In the genomic region with DNA sequence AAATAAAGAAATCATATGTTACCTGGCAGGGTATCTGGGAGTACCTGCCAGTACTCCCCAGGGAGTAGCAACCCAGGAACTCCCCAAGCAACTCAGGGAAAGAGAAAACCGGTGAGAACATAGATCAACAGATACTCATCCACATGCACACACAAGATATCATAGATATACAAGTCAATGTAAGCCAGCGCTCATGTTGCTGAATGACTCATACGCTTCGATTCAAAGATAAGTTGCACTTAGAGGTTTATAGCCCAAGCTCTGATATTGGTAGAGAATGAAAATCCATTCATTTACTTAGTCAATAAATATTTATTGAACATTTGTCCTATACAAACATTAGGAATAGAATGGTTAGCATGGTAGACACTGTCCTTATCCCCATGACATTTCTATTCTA, we compare ENCODE assay signal across 22 cellular contexts.
DNase-seq lines count a peak whose midpoint lies in the region; ATAC-seq and TF ChIP-seq lines count a peak whose summit lies in the region.
"Had no signal": no experiment of that assay in that cellular context is flagged by ENCODE, and none has a peak within 500 bp of the region (broad histone marks: within the 10 kb centered on the region; RNA-seq: fewer than 3 reads in every experiment).

No MANE protein-coding gene starts in this region.

- H3K4me1 ChIP-seq in PC-3 (ENCODE audit: insufficient read depth, low read length) (no peaks in the 10 kb centered on the region), GM23338 (ENCODE audit: insufficient read depth) (0 out of 2 replicates have a peak, but pooled peaks cover under 1% of the 10 kb centered on the region)
- H3K4me1 ChIP-seq: BE2C, BLaER1 had no signal

- no peak overlapping the region for H3K4me3 Mint-ChIP-seq in GM23338
- H3K4me3 Mint-ChIP-seq: CD14-positive monocyte; CD4-positive, alpha-beta memory T cell; CD4-positive, CD25-positive, alpha-beta regulatory T cell; CD8-positive, alpha-beta memory T cell had no signal

- peaks cover 4% of the 10 kb centered on the region; the same call in 2 of the 3 replicates for H3K36me3 Mint-ChIP-seq in GM23338 (ENCODE audit: low read depth)
- H3K36me3 Mint-ChIP-seq: CD14-positive monocyte; CD4-positive, alpha-beta memory T cell; CD4-positive, CD25-positive, alpha-beta regulatory T cell; CD8-positive, alpha-beta memory T cell had no signal

- H3K9me2 ChIP-seq in PC-3 (replicated peaks; ENCODE audit: low read length) (no peaks in the 10 kb centered on the region), GM23338 (ENCODE audit: insufficient read depth) (no peaks in the 10 kb centered on the region)

- no peaks in the 10 kb centered on the region for H3K9me3 ChIP-seq in PC-3 (ENCODE audit: low read length)
- H3K9me3 ChIP-seq: BE2C, BLaER1 had no signal

- BruUV-seq in PC-3 (replicated peaks; lab: Mats Ljungman, UMichigan): no TSS peak

- H3K9ac ChIP-seq in PC-3 (ENCODE audit: low read length): no peak overlapping the region
- H3K9ac ChIP-seq: BLaER1 had no signal

- TF ChIP-seq CTCF in PC-3 (conservative IDR thresholded peaks at IDR 0.05; ENCODE audit: low read depth, low read length): no peak
- TF ChIP-seq CTCF in GM23338 (conservative IDR thresholded peaks at IDR 0.05; ENCODE audit: low read depth in 2 of 2): no peak
- no peak for TF ChIP-seq CTCF in RWPE1 (conservative IDR thresholded peaks at IDR 0.05; ENCODE audit: low read depth)

- no peaks in the 10 kb centered on the region for H3K9me3 Mint-ChIP-seq in GM23338

- H3K27me3 Mint-ChIP-seq in GM23338 (ENCODE audit: insufficient read depth, low read depth, poor library complexity): no peaks in the 10 kb centered on the region
- H3K27me3 Mint-ChIP-seq: CD4-positive, alpha-beta memory T cell; CD4-positive, CD25-positive, alpha-beta regulatory T cell; CD8-positive, alpha-beta memory T cell had no signal

- peaks cover 16% of the 10 kb centered on the region; the same call in 2 of the 3 replicates for H3K4me1 Mint-ChIP-seq in GM23338
- H3K4me1 Mint-ChIP-seq: CD14-positive monocyte; CD4-positive, alpha-beta memory T cell; CD4-positive, CD25-positive, alpha-beta regulatory T cell; CD8-positive, alpha-beta memory T cell had no signal

- H3F3A ChIP-seq in PC-3 (ENCODE audit: low read length, unreplicated experiment): no peaks in the 10 kb centered on the region
- no peaks in the 10 kb centered on the region for H3F3A ChIP-seq in GM23338 (replicated peaks; ENCODE audit: low read depth)

- DNase-seq in DMS153 (lab: John Stamatoyannopoulos, UW): peak; percentile 55
- DNase-seq in DMS153 treated with DMSO at 0.1 percent for 48 hours (lab: John Stamatoyannopoulos, UW; ENCODE audit: unreplicated experiment): peak; percentile 5
- peak; percentile 7 for DNase-seq in PC-3
- no peak for DNase-seq in NCI-H1417 treated with DMSO at 0.1 percent for 48 hours (lab: John Stamatoyannopoulos, UW)
- DNase-seq in GM23338 (ENCODE audit: low spot score): no peak
- no peak for DNase-seq in RWPE1 (ENCODE audit: low spot score)
- DNase-seq: 8988T; ACHN; BE2C; C1 segment of cervical spinal cord; CD4-positive, alpha-beta memory T cell; CD4-positive, CD25-positive, alpha-beta regulatory T cell; CD8-positive, alpha-beta memory T cell; COR-L47; DMS 273 treated with DMSO at 0.1 percent for 48 hours; DMS79; DND-41; EL; GDM1 had no signal

- intact Hi-C loops in PC-3 (cut with micrococcal nuclease): no loop called here

- no peak overlapping the region for H3K4me3 ChIP-seq in PC-3 (ENCODE audit: low read length)
- no peak overlapping the region for H3K4me3 ChIP-seq in GM23338
- H3K4me3 ChIP-seq: BLaER1, GM12878 had no signal

- POLR2A ChIA-PET in PC-3 (lab: Charles Lee; ENCODE audit: unreplicated experiment) (no interaction called here), RWPE1 (lab: Yijun Ruan, JAX; ENCODE audit: low non-redundant PET) (no interaction called here)

- H3K79me2 ChIP-seq in PC-3 (ENCODE audit: low read length) (no peaks in the 10 kb centered on the region), GM23338 (replicated peaks; ENCODE audit: insufficient read depth) (no peaks in the 10 kb centered on the region)

- ATAC-seq in PC-3 (no peak), GM23338 (no peak)
- ATAC-seq: GM12878 had no signal

- no peaks in the 10 kb centered on the region for H3K36me3 ChIP-seq in PC-3 (ENCODE audit: low read depth, low read length)
- no peaks in the 10 kb centered on the region for H3K36me3 ChIP-seq in GM23338 (ENCODE audit: insufficient read depth)
- H3K36me3 ChIP-seq: BE2C, BLaER1 had no signal

- no peak overlapping the region for H3K27ac Mint-ChIP-seq in GM23338
- H3K27ac Mint-ChIP-seq: CD14-positive monocyte; CD4-positive, alpha-beta memory T cell; CD8-positive, alpha-beta memory T cell had no signal

- H3K4me2 ChIP-seq in PC-3 (ENCODE audit: low read length) (no peak overlapping the region), GM23338 (no peak overlapping the region)
- H3K4me2 ChIP-seq: BLaER1 had no signal

- CTCF ChIA-PET in PC-3 (lab: Charles Lee): no interaction called here
- CTCF ChIA-PET in RWPE1 (lab: Yijun Ruan, JAX): no interaction called here

- H4K20me1 ChIP-seq in PC-3 (ENCODE audit: low read length) (no peaks in the 10 kb centered on the region), GM23338 (replicated peaks; ENCODE audit: insufficient read depth) (no peaks in the 10 kb centered on the region)
- H4K20me1 ChIP-seq: BLaER1 had no signal

- H2AFZ ChIP-seq in PC-3 (ENCODE audit: low read length) (no peak overlapping the region), GM23338 (no peak overlapping the region)

- H3K27me3 ChIP-seq in PC-3 (ENCODE audit: low read length): peaks cover 8% of the 10 kb centered on the region; the same call in 1 of the 2 replicates
- no peaks in the 10 kb centered on the region for H3K27me3 ChIP-seq in GM23338 (ENCODE audit: insufficient read depth)
- H3K27me3 ChIP-seq: BE2C, BLaER1 had no signal

- H3K27ac ChIP-seq in PC-3 (ENCODE audit: low read length): no peak overlapping the region
- no peak overlapping the region for H3K27ac ChIP-seq in GM23338 (ENCODE audit: low read depth)
- no peak overlapping the region for H3K27ac ChIP-seq in RWPE1
- H3K27ac ChIP-seq: BLaER1 had no signal

TF ChIP-seq in GM23338, 12 proteins besides CTCF, POLR2A, EP300 and RAD21 (continues in another document):
- TF ChIP-seq ZNF114 (CRISPR knock-in tag; IDR thresholded peaks at IDR 0.05) (no peak), JUNB (IDR thresholded peaks at IDR 0.05; ENCODE audit: unreplicated experiment) (no peak), CREB1 (CRISPR knock-in tag; IDR thresholded peaks at IDR 0.05; ENCODE audit: low read depth) (no peak)
- TF ChIP-seq, protein P1, sequence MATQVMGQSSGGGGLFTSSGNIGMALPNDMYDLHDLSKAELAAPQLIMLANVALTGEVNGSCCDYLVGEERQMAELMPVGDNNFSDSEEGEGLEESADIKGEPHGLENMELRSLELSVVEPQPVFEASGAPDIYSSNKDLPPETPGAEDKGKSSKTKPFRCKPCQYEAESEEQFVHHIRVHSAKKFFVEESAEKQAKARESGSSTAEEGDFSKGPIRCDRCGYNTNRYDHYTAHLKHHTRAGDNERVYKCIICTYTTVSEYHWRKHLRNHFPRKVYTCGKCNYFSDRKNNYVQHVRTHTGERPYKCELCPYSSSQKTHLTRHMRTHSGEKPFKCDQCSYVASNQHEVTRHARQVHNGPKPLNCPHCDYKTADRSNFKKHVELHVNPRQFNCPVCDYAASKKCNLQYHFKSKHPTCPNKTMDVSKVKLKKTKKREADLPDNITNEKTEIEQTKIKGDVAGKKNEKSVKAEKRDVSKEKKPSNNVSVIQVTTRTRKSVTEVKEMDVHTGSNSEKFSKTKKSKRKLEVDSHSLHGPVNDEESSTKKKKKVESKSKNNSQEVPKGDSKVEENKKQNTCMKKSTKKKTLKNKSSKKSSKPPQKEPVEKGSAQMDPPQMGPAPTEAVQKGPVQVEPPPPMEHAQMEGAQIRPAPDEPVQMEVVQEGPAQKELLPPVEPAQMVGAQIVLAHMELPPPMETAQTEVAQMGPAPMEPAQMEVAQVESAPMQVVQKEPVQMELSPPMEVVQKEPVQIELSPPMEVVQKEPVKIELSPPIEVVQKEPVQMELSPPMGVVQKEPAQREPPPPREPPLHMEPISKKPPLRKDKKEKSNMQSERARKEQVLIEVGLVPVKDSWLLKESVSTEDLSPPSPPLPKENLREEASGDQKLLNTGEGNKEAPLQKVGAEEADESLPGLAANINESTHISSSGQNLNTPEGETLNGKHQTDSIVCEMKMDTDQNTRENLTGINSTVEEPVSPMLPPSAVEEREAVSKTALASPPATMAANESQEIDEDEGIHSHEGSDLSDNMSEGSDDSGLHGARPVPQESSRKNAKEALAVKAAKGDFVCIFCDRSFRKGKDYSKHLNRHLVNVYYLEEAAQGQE (IDR thresholded peaks at IDR 0.05; ENCODE audit: unreplicated experiment): no peak

Comparison
In these comparisons a context has a peak if more than half of its experiments do, and no peak if none do; other contexts are left out.
1. DNase-seq: peak in DMS153 (single experiment), DMS153 treated with DMSO at 0.1 percent for 48 hours (single experiment) and PC-3 (single experiment); none in NCI-H1417 treated with DMSO at 0.1 percent for 48 hours (single experiment), GM23338 (single experiment) and RWPE1 (single experiment).